Comparison of ENCODE assay signal across 11 cellular contexts in genomic region chr2:241041557-241042158, GRCh38. TPM values are rescaled to one million over a fixed set of nuclear protein-coding genes. Genes with fewer than 3 reads are reported as not detected.
DNase-seq lines count a peak whose midpoint lies in the region; ATAC-seq, FAIRE-seq and TF ChIP-seq lines count a peak whose summit lies in the region.
"Had no signal": no experiment of that assay in that cellular context is flagged by ENCODE, and none has a peak within 500 bp of the region (broad histone marks: within the 10 kb centered on the region; RNA-seq: fewer than 3 reads in every experiment).

No MANE protein-coding gene starts in this region.

- no peak overlapping the region for H2AFZ ChIP-seq in OCI-LY1 (ENCODE audit: low read length)
- no peak overlapping the region for H2AFZ ChIP-seq in H9 (ENCODE audit: low read length)

- no peak overlapping the region for H2BK20ac ChIP-seq in H9 (ENCODE audit: low read depth, low read length, poor library complexity, severe bottlenecking)

- no peak overlapping the region for H3K56ac ChIP-seq in H9 (ENCODE audit: insufficient read length, low read depth, low read length)

- H3K4me2 ChIP-seq in BLaER1 (peak overlapping the region; percentile 80), OCI-LY1 (ENCODE audit: low read length) (no peak overlapping the region), H9 (ENCODE audit: insufficient read depth, insufficient read length, low read length) (no peak overlapping the region)

- no peak overlapping the region for H2AK5ac ChIP-seq in H9 (ENCODE audit: insufficient read length, low read length)

- H3K9me3 Mint-ChIP-seq in H9: peaks cover 14 to 16% of the 10 kb centered on the region in 2 experiments; a peak in 4 of 5 replicates
- H3K9me3 Mint-ChIP-seq: activated naive CD4-positive, alpha-beta T cell treated with anti-CD3 and anti-CD28 coated beads, Interleukin-2, amount 10 ng/mL, durations not matched to agents 7 days and 5 days had no signal

- H2BK120ac ChIP-seq in H9 (ENCODE audit: low read depth, low read length, poor library complexity, severe bottlenecking): no peak overlapping the region

- H3K23me2 ChIP-seq in H9 (ENCODE audit: insufficient read length, low read depth, low read length, poor library complexity, severe bottlenecking): peaks cover 2% of the 10 kb centered on the region

- ATAC-seq in GM18909 (IDR thresholded peaks at IDR 0.05; ENCODE audit: poor library complexity, unreplicated experiment) (peak; percentile 80), HG02973 (IDR thresholded peaks at IDR 0.05; ENCODE audit: unreplicated experiment) (peak; percentile 65)

- H3K4me1 ChIP-seq in BLaER1 (peaks cover 51% of the 10 kb centered on the region), OCI-LY1 (ENCODE audit: insufficient read depth, low read length, severe bottlenecking) (peaks cover 27% of the 10 kb centered on the region), H9 (ENCODE audit: insufficient read depth, low read length) (no peaks in the 10 kb centered on the region)

- H2BK12ac ChIP-seq in H9 (ENCODE audit: insufficient read length, low read depth, low read length): no peak overlapping the region

- no peaks in the 10 kb centered on the region for H3F3A ChIP-seq in OCI-LY1 (ENCODE audit: insufficient read depth, low read length)

- no peak overlapping the region for H4K8ac ChIP-seq in H9 (replicated peaks; ENCODE audit: insufficient read length, low read depth, low read length)

- H3K9me3 ChIP-seq in BLaER1 (peaks cover 10% of the 10 kb centered on the region), OCI-LY1 (ENCODE audit: low read length) (no peaks in the 10 kb centered on the region), H9 (ENCODE audit: control insufficient read depth, low read depth, low read length) (no peaks in the 10 kb centered on the region)

- no peak for TF ChIP-seq CTCF in OCI-LY1 (IDR thresholded peaks at IDR 0.05; ENCODE audit: low read length)
- no peak for TF ChIP-seq CTCF in H9 (conservative IDR thresholded peaks at IDR 0.05)

- H3K9ac ChIP-seq in BLaER1 (no peak overlapping the region), OCI-LY1 (ENCODE audit: low read length) (no peak overlapping the region), H9 (ENCODE audit: extremely low read depth, insufficient read length, low read length) (no peak overlapping the region)

- H4K91ac ChIP-seq in H9 (ENCODE audit: insufficient read length, low read depth, low read length): no peak overlapping the region

- H3K4me1 Mint-ChIP-seq in H9: peaks cover 0 to 6% of the 10 kb centered on the region in 2 experiments; a peak in 2 of 4 replicates

- no peak overlapping the region for H2BK15ac ChIP-seq in H9 (ENCODE audit: low read depth, low read length)

- no peak overlapping the region for H3K18ac ChIP-seq in H9 (ENCODE audit: insufficient read length, low read depth, low read length)

- H4K5ac ChIP-seq in H9 (ENCODE audit: insufficient read length, low read depth, low read length): no peak overlapping the region

- H3K27me3 ChIP-seq in BLaER1 (peaks cover 10% of the 10 kb centered on the region), OCI-LY1 (ENCODE audit: insufficient read depth, low read length) (no peaks in the 10 kb centered on the region), H9 (ENCODE audit: insufficient read depth, low read length) (peaks cover 3% of the 10 kb centered on the region; the same call in 1 of the 2 replicates)

- H3K79me1 ChIP-seq in H9 (ENCODE audit: insufficient read depth, low read depth, low read length, poor library complexity, severe bottlenecking): no peaks in the 10 kb centered on the region

- H3K4me3 Mint-ChIP-seq in H9: no peak overlapping the region
- H3K4me3 Mint-ChIP-seq: activated naive CD4-positive, alpha-beta T cell treated with anti-CD3 and anti-CD28 coated beads, Interleukin-2, amount 10 ng/mL, durations not matched to agents 7 days and 5 days had no signal

- no CpG with 5 or more reads among the region's 6 CpGs for WGBS in H9 (ENCODE audit: extremely low coverage, insufficient read length, low lambda C conversion rate)

- no peak for DNase-seq in H9
- no peak for DNase-seq in middle frontal gyrus (ENCODE audit: extremely low spot score, low spot score)
- no peak for DNase-seq in NCI-H1105 treated with DMSO at 0.1 percent for 48 hours (lab: John Stamatoyannopoulos, UW)
- DNase-seq in H54 (ENCODE audit: insufficient read length, low spot score): no peak
- DNase-seq: activated naive CD4-positive, alpha-beta T cell treated with anti-CD3 and anti-CD28 coated beads, Interleukin-2, amount 10 ng/mL, durations not matched to agents 7 days and 5 days; erythroblast; GOT3 had no signal

- no peak overlapping the region for H3K23ac ChIP-seq in H9 (ENCODE audit: insufficient read length, low read depth, low read length)

- TF ChIP-seq POLR2A in H54 (IDR thresholded peaks at IDR 0.05; ENCODE audit: low read depth, low read length): no peak

- H3K27me3 Mint-ChIP-seq in H9 (ENCODE audit: low read depth): peaks cover 70% of the 10 kb centered on the region

- H3K79me2 ChIP-seq in OCI-LY1 (ENCODE audit: insufficient read depth, low read length): no peaks in the 10 kb centered on the region
- H3K79me2 ChIP-seq in H9 (ENCODE audit: insufficient read depth, low read length): no peaks in the 10 kb centered on the region

- no peak overlapping the region for H3K27ac Mint-ChIP-seq in H9
- H3K27ac Mint-ChIP-seq: activated naive CD4-positive, alpha-beta T cell treated with anti-CD3 and anti-CD28 coated beads, Interleukin-2, amount 10 ng/mL, durations not matched to agents 7 days and 5 days had no signal

- peak overlapping the region; percentile 31; the same call in 1 of the 2 replicates for H3K27ac ChIP-seq in BLaER1
- H3K27ac ChIP-seq in OCI-LY1 (ENCODE audit: low read depth, low read length, poor library complexity, severe bottlenecking): peak overlapping the region; percentile 39
- no peak overlapping the region for H3K27ac ChIP-seq in H9 (ENCODE audit: insufficient read length, low read depth, low read length)

- H3K14ac ChIP-seq in H9 (ENCODE audit: insufficient read depth, low read length): no peak overlapping the region

- H3K36me3 Mint-ChIP-seq in H9 (ENCODE audit: insufficient read depth in 1 of 3, low read depth in 3 of 3): no peaks in the 10 kb centered on the region; a peak in 1 of 7 replicates

- H4K20me1 ChIP-seq in BLaER1 (0 out of 2 replicates have a peak, but pooled peaks cover 9% of the 10 kb centered on the region), OCI-LY1 (ENCODE audit: insufficient read depth, low read length) (no peaks in the 10 kb centered on the region), H9 (ENCODE audit: control insufficient read depth, insufficient read depth, insufficient read length) (no peaks in the 10 kb centered on the region)

- H3K4me3 ChIP-seq in BLaER1: no peak overlapping the region
- no peak overlapping the region for H3K4me3 ChIP-seq in OCI-LY1 (ENCODE audit: low read depth, low read length, poor library complexity, severe bottlenecking)

- H3K9me2 ChIP-seq in OCI-LY1 (ENCODE audit: low read depth, low read length): no peaks in the 10 kb centered on the region

- no peak overlapping the region for H3K4ac ChIP-seq in H9 (ENCODE audit: low read depth, low read length)

- FAIRE-seq in H54 (lab: Jason Lieb, UNC): no peak

- H2BK5ac ChIP-seq in H9 (ENCODE audit: insufficient read length, low read length): no peak overlapping the region

- H3K36me3 ChIP-seq in BLaER1: no peaks in the 10 kb centered on the region
- H3K36me3 ChIP-seq in OCI-LY1 (ENCODE audit: insufficient read depth, low read length): no peaks in the 10 kb centered on the region

- H3T11ph ChIP-seq in H9 (ENCODE audit: low read length): no peak overlapping the region

RNA-seq across cellular contexts. Expression of gene SNED1, which starts 43.2 kb away (rescaled TPM):
- 1.8 and 2.5 TPM in 2 replicates for total RNA-seq in H9 (2021)
